8 cellular contexts compared by ENCODE assay signal in the genomic region with DNA sequence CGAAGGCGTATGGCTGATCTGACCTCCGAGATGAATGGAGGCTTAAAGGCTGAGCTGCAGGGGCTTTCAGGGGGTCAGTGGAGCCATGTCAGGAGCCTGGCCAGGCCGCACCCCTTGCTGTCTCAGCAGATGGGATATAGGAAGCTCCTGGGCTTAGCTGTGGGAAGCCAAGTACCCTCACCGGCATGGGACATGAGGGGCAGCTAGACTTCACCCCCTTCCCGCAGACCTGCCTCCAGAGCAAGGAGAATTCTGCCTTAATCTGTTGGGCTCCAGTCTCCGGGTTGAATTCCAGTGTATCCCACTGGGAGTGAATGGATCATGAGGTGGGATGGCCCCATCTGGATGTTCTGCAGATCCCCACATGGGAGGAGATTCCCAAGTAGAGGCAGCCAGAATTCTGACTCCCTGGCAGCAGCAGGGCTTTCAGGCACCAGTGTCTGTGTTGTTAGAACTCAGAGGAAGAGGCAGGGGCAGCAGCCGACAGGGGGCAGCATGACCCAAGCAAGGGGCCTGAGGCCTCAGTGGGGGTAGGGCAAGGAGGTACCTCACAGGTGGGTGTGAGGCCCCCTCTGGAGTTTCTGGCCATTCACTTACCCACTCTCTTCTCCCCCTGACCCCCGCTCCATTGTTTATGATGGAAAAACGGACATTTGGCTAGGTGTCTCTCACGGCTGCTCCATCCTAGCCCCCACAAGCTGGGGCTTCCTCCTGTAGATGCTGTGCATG. TPM values are rescaled to one million over a fixed set of nuclear protein-coding genes. Genes with fewer than 3 reads are reported as not detected.
DNase-seq lines count a peak whose midpoint lies in the region; ATAC-seq and TF ChIP-seq lines count a peak whose summit lies in the region.

No MANE protein-coding gene starts in this region.

- no peaks in the 10 kb centered on the region for H3K9me3 ChIP-seq in AG04450 (ENCODE audit: control insufficient read depth, insufficient read depth, low read length)

- CTCF ChIA-PET in AG04450 (lab: Charles Lee): interaction anchor here (1.5 to 6.6 kb wide), 2 partner anchors 13 to 160 kb away, joined by 4 to 40 read pairs; no protein-coding TSS in a partner anchor

- no peak overlapping the region; the same call in 2 of the 3 replicates for H3K4me3 Mint-ChIP-seq in GM23338

- TF ChIP-seq CTCF in AG04450 (IDR thresholded peaks at IDR 0.05; ENCODE audit: low read depth, low read length) (peak; percentile 74), GM23338 (conservative IDR thresholded peaks at IDR 0.05; ENCODE audit: low read depth in 2 of 2) (peak; percentile 85 to 96)

- no peak overlapping the region; the same call in 1 of the 2 replicates for H3K4me2 ChIP-seq in GM23338

- no peak overlapping the region for H3K27ac Mint-ChIP-seq in GM23338

- H3F3A ChIP-seq in GM23338 (replicated peaks; ENCODE audit: low read depth): 0 out of 2 replicates have a peak, but pooled peaks cover 7% of the 10 kb centered on the region

- ATAC-seq in GM23338 (peak; percentile 94), GM18873 (IDR thresholded peaks at IDR 0.05; ENCODE audit: low FRiP score, unreplicated experiment) (no peak)

- H3K4me1 Mint-ChIP-seq in GM23338: peaks cover 27% of the 10 kb centered on the region

- H3K4me3 ChIP-seq in AG04450 (ENCODE audit: low read depth, low read length) (no peak overlapping the region), GM23338 (no peak overlapping the region)

- POLR2A ChIA-PET in AG04450 (lab: Yijun Ruan, JAX): no interaction called here

- no peaks in the 10 kb centered on the region for H3K79me2 ChIP-seq in GM23338 (replicated peaks; ENCODE audit: insufficient read depth)

- H3K27me3 ChIP-seq in AG04450 (ENCODE audit: control insufficient read depth, insufficient read depth, low read length): no peaks in the 10 kb centered on the region
- H3K27me3 ChIP-seq in GM23338 (ENCODE audit: insufficient read depth): no peaks in the 10 kb centered on the region

- DNase-seq in AG04450 (ENCODE audit: low read depth, low spot score) (no peak), GM23338 (ENCODE audit: low spot score) (peak; percentile 85), SKM-1 (lab: John Stamatoyannopoulos, UW; ENCODE audit: unreplicated experiment) (peak; percentile 45), iPS-NIHi7 (ENCODE audit: extremely low spot score) (peak; percentile 95), NCI-H128 (lab: John Stamatoyannopoulos, UW; ENCODE audit: unreplicated experiment) (no peak)
- peak; percentile 76 for DNase-seq in activated naive CD4-positive, alpha-beta T cell treated with anti-CD3 and anti-CD28 coated beads, Interleukin-2, amount 50 U/mL, for 16 hours
- DNase-seq in stimulated activated CD4-positive, alpha-beta T cell treated with anti-CD3 and anti-CD28 coated beads, Interleukin-2, amount 100 ng/mL, for 48 hours: peak; percentile 65 to 75

- H3K9me2 ChIP-seq in GM23338 (ENCODE audit: insufficient read depth): no peaks in the 10 kb centered on the region

- H3K4me1 ChIP-seq in GM23338 (ENCODE audit: insufficient read depth): peaks cover 3% of the 10 kb centered on the region; the same call in 1 of the 2 replicates

- H3K36me3 ChIP-seq in GM23338 (ENCODE audit: insufficient read depth): no peaks in the 10 kb centered on the region

- H3K27me3 Mint-ChIP-seq in GM23338 (ENCODE audit: insufficient read depth, low read depth, poor library complexity): peaks cover under 1% of the 10 kb centered on the region

- H3K9me3 Mint-ChIP-seq in GM23338: no peaks in the 10 kb centered on the region

- no peaks in the 10 kb centered on the region for H4K20me1 ChIP-seq in GM23338 (replicated peaks; ENCODE audit: insufficient read depth)

- H2AFZ ChIP-seq in GM23338: no peak overlapping the region

- peaks cover 3% of the 10 kb centered on the region for H3K36me3 Mint-ChIP-seq in GM23338 (ENCODE audit: low read depth)

- no peak overlapping the region for H3K27ac ChIP-seq in AG04450 (ENCODE audit: low read depth, low read length)
- no peak overlapping the region for H3K27ac ChIP-seq in GM23338 (ENCODE audit: low read depth)

TF ChIP-seq in GM23338, 12 proteins besides CTCF, POLR2A, EP300 and RAD21:
- TF ChIP-seq POLR2AphosphoS5 (IDR thresholded peaks at IDR 0.05; ENCODE audit: low read depth): peak; percentile 37; the same call in 1 of the 2 replicates
- TF ChIP-seq, protein P1, sequence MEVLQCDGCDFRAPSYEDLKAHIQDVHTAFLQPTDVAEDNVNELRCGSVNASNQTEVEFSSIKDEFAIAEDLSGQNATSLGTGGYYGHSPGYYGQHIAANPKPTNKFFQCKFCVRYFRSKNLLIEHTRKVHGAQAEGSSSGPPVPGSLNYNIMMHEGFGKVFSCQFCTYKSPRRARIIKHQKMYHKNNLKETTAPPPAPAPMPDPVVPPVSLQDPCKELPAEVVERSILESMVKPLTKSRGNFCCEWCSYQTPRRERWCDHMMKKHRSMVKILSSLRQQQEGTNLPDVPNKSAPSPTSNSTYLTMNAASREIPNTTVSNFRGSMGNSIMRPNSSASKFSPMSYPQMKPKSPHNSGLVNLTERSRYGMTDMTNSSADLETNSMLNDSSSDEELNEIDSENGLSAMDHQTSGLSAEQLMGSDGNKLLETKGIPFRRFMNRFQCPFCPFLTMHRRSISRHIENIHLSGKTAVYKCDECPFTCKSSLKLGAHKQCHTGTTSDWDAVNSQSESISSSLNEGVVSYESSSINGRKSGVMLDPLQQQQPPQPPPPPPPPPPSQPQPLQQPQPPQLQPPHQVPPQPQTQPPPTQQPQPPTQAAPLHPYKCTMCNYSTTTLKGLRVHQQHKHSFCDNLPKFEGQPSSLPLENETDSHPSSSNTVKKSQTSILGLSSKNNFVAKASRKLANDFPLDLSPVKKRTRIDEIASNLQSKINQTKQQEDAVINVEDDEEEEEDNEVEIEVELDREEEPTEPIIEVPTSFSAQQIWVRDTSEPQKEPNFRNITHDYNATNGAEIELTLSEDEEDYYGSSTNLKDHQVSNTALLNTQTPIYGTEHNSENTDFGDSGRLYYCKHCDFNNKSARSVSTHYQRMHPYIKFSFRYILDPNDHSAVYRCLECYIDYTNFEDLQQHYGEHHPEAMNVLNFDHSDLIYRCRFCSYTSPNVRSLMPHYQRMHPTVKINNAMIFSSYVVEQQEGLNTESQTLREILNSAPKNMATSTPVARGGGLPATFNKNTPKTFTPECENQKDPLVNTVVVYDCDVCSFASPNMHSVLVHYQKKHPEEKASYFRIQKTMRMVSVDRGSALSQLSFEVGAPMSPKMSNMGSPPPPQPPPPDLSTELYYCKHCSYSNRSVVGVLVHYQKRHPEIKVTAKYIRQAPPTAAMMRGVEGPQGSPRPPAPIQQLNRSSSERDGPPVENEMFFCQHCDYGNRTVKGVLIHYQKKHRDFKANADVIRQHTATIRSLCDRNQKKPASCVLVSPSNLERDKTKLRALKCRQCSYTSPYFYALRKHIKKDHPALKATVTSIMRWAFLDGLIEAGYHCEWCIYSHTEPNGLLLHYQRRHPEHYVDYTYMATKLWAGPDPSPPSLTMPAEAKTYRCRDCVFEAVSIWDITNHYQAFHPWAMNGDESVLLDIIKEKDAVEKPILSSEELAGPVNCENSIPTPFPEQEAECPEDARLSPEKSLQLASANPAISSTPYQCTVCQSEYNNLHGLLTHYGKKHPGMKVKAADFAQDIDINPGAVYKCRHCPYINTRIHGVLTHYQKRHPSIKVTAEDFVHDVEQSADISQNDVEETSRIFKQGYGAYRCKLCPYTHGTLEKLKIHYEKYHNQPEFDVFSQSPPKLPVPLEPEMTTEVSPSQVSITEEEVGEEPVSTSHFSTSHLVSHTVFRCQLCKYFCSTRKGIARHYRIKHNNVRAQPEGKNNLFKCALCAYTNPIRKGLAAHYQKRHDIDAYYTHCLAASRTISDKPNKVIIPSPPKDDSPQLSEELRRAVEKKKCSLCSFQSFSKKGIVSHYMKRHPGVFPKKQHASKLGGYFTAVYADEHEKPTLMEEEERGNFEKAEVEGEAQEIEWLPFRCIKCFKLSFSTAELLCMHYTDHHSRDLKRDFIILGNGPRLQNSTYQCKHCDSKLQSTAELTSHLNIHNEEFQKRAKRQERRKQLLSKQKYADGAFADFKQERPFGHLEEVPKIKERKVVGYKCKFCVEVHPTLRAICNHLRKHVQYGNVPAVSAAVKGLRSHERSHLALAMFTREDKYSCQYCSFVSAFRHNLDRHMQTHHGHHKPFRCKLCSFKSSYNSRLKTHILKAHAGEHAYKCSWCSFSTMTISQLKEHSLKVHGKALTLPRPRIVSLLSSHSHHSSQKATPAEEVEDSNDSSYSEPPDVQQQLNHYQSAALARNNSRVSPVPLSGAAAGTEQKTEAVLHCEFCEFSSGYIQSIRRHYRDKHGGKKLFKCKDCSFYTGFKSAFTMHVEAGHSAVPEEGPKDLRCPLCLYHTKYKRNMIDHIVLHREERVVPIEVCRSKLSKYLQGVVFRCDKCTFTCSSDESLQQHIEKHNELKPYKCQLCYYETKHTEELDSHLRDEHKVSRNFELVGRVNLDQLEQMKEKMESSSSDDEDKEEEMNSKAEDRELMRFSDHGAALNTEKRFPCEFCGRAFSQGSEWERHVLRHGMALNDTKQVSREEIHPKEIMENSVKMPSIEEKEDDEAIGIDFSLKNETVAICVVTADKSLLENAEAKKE (CRISPR knock-in tag; IDR thresholded peaks at IDR 0.05): no peak

RNA-seq across cellular contexts. Expression of a gene that starts 19.1 kb away (rescaled TPM):
- 70.5 and 97.8 TPM in 2 replicates for polyA plus RNA-seq in AG04450 (2011; rRNA removed)
- 34.6 and 62.9 TPM in 2 replicates for polyA minus RNA-seq in AG04450 (2011; rRNA and poly(A)+ RNA removed)
- 75.2 and 88.7 TPM in 2 replicates for total RNA-seq in GM23338 (2014; rRNA removed; shearing (Covaris generic))
- 104 and 115 TPM in 2 replicates for polyA plus RNA-seq in GM23338 (2016; fragmentation: Nextera tagmentation; extraction: Ambion mirVana)

RNA-seq across cellular contexts. Expression of a gene that starts 27.4 kb away (rescaled TPM):
- polyA plus RNA-seq in AG04450 (2011; rRNA removed): 0.10 and 0.15 TPM in 2 replicates
- not detected in 2 replicates for polyA minus RNA-seq in AG04450 (2011; rRNA and poly(A)+ RNA removed)
- not detected in 2 replicates for total RNA-seq in GM23338 (2014; rRNA removed; shearing (Covaris generic))
- polyA plus RNA-seq in GM23338 (2016; fragmentation: Nextera tagmentation; extraction: Ambion mirVana): 0.26 and 0.37 TPM in 2 replicates

RNA-seq across cellular contexts. Expression of a gene that starts 36.5 kb away (rescaled TPM):
- 17.2 and 17.8 TPM in 2 replicates for polyA plus RNA-seq in AG04450 (2011; rRNA removed)
- polyA minus RNA-seq in AG04450 (2011; rRNA and poly(A)+ RNA removed): 16.1 and 17.1 TPM in 2 replicates
- total RNA-seq in GM23338 (2014; rRNA removed; shearing (Covaris generic)): 7.1 and 8.9 TPM in 2 replicates
- 5.9 and 8.6 TPM in 2 replicates for polyA plus RNA-seq in GM23338 (2016; fragmentation: Nextera tagmentation; extraction: Ambion mirVana)

RNA-seq across cellular contexts. Expression of a gene that starts 36.8 kb away (rescaled TPM):
- polyA plus RNA-seq in AG04450 (2011; rRNA removed) (35.5 and 38.0 TPM in 2 replicates), GM23338 (2016; fragmentation: Nextera tagmentation; extraction: Ambion mirVana) (2.3 and 2.6 TPM in 2 replicates)
- polyA minus RNA-seq in AG04450 (2011; rRNA and poly(A)+ RNA removed): 42.1 and 47.4 TPM in 2 replicates
- 12.5 and 16.4 TPM in 2 replicates for total RNA-seq in GM23338 (2014; rRNA removed; shearing (Covaris generic))

Comparison
In these comparisons a context has a peak if more than half of its experiments do, and no peak if none do; other contexts are left out.
1. DNase-seq: peak in GM23338 (single experiment), SKM-1 (single experiment), activated naive CD4-positive, alpha-beta T cell treated with anti-CD3 and anti-CD28 coated beads, Interleukin-2, amount 50 U/mL, for 16 hours (single experiment), iPS-NIHi7 (single experiment) and stimulated activated CD4-positive, alpha-beta T cell treated with anti-CD3 and anti-CD28 coated beads, Interleukin-2, amount 100 ng/mL, for 48 hours (2 of 2); none in AG04450 (single experiment) and NCI-H128 (single experiment).